Comparison of ENCODE assay signal across 8 cellular contexts in the genomic region with DNA sequence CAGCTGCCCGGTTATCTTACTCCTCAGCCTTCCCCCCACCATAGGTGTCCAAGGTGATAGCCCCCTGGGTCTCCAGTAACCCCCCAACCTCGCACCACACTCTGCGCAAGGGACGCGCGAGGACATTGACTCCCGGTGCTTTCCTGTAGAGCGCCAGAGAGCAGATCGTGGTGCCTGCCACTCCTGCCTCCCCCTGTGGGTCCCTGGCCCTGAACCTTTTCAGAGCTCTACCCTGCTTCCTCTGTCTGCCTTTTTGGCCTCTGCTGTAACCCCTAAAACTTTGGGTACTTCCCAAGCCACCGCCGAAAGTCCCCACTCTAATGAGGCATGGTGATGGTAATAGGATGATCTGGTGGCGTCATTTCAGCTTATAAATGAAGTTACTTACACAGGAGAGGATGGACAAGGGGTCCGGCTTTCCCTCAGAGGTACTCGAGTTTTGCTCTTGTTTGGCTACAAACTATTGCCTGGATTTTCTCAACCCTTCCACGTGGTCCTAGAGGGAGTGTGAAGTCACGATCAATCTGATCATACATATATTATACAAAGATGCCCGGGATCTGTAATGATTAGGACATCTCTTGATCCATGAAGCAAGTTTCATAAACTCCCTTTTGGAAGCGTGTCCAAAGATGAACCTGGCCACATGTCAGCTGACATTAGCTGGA. TPM values are rescaled to one million over a fixed set of nuclear protein-coding genes. Genes with fewer than 3 reads are reported as not detected.
A peak's percentile ranks its signal among the peaks of the same experiment; 100 is the strongest.
DNase-seq lines count a peak whose midpoint lies in the region; ATAC-seq and TF ChIP-seq lines count a peak whose summit lies in the region.

No MANE protein-coding gene starts in this region.

- H2AK5ac ChIP-seq in IMR-90 (ENCODE audit: low read depth, low read length) (peak overlapping the region; percentile 3), mesenchymal stem cell (ENCODE audit: low read length, severe bottlenecking) (no peak overlapping the region)

- peaks cover 8% of the 10 kb centered on the region for H3K4me1 ChIP-seq in IMR-90 (ENCODE audit: control insufficient read depth, insufficient read depth, low read length)
- peaks cover 11% of the 10 kb centered on the region for H3K4me1 ChIP-seq in mesenchymal stem cell (ENCODE audit: control insufficient read depth, insufficient read depth, low read depth, low read length)
- H3K4me1 ChIP-seq in testis, result peaks cover 12% of the 10 kb centered on the region

- H3K27ac ChIP-seq in IMR-90 (ENCODE audit: insufficient read depth, low read length) (peak overlapping the region; percentile 87), dorsolateral prefrontal cortex (peak overlapping the region in 56 of 59 donors; percentile 45 to 96 (median 87)), mesenchymal stem cell (ENCODE audit: low read length, poor library complexity, severe bottlenecking) (no peak overlapping the region), testis (peak overlapping the region; percentile 81 to 90)

- H2BK120ac ChIP-seq in IMR-90 (ENCODE audit: low read depth, low read length), result peak overlapping the region; percentile 95
- H2BK120ac ChIP-seq in mesenchymal stem cell (ENCODE audit: low read depth, low read length), result peak overlapping the region; percentile 96

- ATAC-seq in IMR-90 (ENCODE audit: low read depth) (no peak), GM21619 (IDR thresholded peaks at IDR 0.05; ENCODE audit: unreplicated experiment) (no peak), GM19467 (IDR thresholded peaks at IDR 0.05; ENCODE audit: unreplicated experiment) (no peak), HG02763 (IDR thresholded peaks at IDR 0.05; ENCODE audit: unreplicated experiment) (no peak)

- H3K36me3 ChIP-seq in IMR-90 (ENCODE audit: control insufficient read depth, insufficient read depth, low read length), result no peaks in the 10 kb centered on the region
- H3K36me3 ChIP-seq in mesenchymal stem cell (ENCODE audit: control insufficient read depth in 1 of 2, insufficient read depth in 2 of 2, low read depth in 1 of 2, low read length in 2 of 2), result peaks cover 0 to 1% of the 10 kb centered on the region in 2 experiments
- no peaks in the 10 kb centered on the region for H3K36me3 ChIP-seq in testis (ENCODE audit: low read depth, missing control alignments)

- H4K20me1 ChIP-seq in IMR-90 (ENCODE audit: insufficient read depth, low read length), result peaks cover 14% of the 10 kb centered on the region; the same call in 1 of the 2 replicates

- H2BK20ac ChIP-seq in IMR-90 (ENCODE audit: low read depth, low read length), result peak overlapping the region; percentile 54; the same call in 1 of the 2 replicates

- BruUV-seq in IMR-90 (replicated peaks; lab: Mats Ljungman, UMichigan), result no TSS peak

- CTCF ChIA-PET in IMR-90 (lab: Yijun Ruan, JAX), result interaction anchor here (0.6 kb wide), 1 partner anchor 711 kb away, joined by 5 read pairs; no protein-coding TSS in a partner anchor

- H3K27me3 ChIP-seq in IMR-90 (ENCODE audit: control insufficient read depth, insufficient read depth, low read length) (no peaks in the 10 kb centered on the region), dorsolateral prefrontal cortex (no peaks in the 10 kb centered on the region), mesenchymal stem cell (ENCODE audit: control insufficient read depth in 1 of 2, insufficient read depth in 1 of 2, low read length in 2 of 2) (no peaks in the 10 kb centered on the region), testis (no peaks in the 10 kb centered on the region)

- peak overlapping the region; percentile 96 for H2AFZ ChIP-seq in IMR-90 (replicated peaks; ENCODE audit: low read length, poor library complexity)
- peak overlapping the region; percentile 53 for H2AFZ ChIP-seq in mesenchymal stem cell (ENCODE audit: low read depth, low read length)

- H3K4me2 ChIP-seq in IMR-90 (ENCODE audit: low read depth, low read length) (peak overlapping the region; percentile 84), mesenchymal stem cell (ENCODE audit: low read length, poor library complexity, severe bottlenecking) (peak overlapping the region; percentile 97)

- peak overlapping the region; percentile 57 for H3K14ac ChIP-seq in IMR-90 (replicated peaks; ENCODE audit: low read depth, low read length)
- H3K14ac ChIP-seq in mesenchymal stem cell (ENCODE audit: low read length in 2 of 2), result peak overlapping the region in 1 of 2 experiments; percentile 98

- H3K4me3 ChIP-seq in IMR-90 (ENCODE audit: insufficient read depth, low read depth, low read length) (peak overlapping the region; percentile 66), dorsolateral prefrontal cortex (peak overlapping the region; percentile 58 to 95 (median 78)), mesenchymal stem cell (ENCODE audit: insufficient read depth in 1 of 2, low read depth in 1 of 2, low read length in 2 of 2) (peak overlapping the region; percentile 81 to 92), testis (peak overlapping the region; percentile 61 to 78)

- H3K18ac ChIP-seq in IMR-90 (ENCODE audit: low read depth, low read length), result peak overlapping the region; percentile 85
- H3K18ac ChIP-seq in mesenchymal stem cell (ENCODE audit: low read depth in 1 of 2, low read length in 2 of 2), result peak overlapping the region; percentile 99 to 100

- POLR2A ChIA-PET in IMR-90 (lab: Charles Lee; ENCODE audit: unreplicated experiment), result interaction anchor here (0.5 kb wide), 1 partner anchor 1029 kb away, joined by 3 read pairs; no protein-coding TSS in a partner anchor

- peak overlapping the region; percentile 77 for H4K91ac ChIP-seq in IMR-90 (ENCODE audit: insufficient read depth, low read depth, low read length)
- peak overlapping the region; percentile 93 for H4K91ac ChIP-seq in mesenchymal stem cell (ENCODE audit: low read length)

- peak overlapping the region; percentile 96 for H3K23ac ChIP-seq in IMR-90 (ENCODE audit: low read depth, low read length)
- peak overlapping the region in 1 of 2 experiments; percentile 91 for H3K23ac ChIP-seq in mesenchymal stem cell (ENCODE audit: low read length in 2 of 2)

- H3K56ac ChIP-seq in IMR-90 (ENCODE audit: extremely low read depth, insufficient read depth, low read length), result peak overlapping the region; percentile 68

- H3K9me1 ChIP-seq in IMR-90 (ENCODE audit: insufficient read depth, low read length), result peaks cover 4% of the 10 kb centered on the region; the same call in 1 of the 2 replicates

- peak overlapping the region; percentile 35; the same call in 2 of the 3 replicates for H2BK15ac ChIP-seq in IMR-90 (ENCODE audit: low read depth, low read length)
- H2BK15ac ChIP-seq in mesenchymal stem cell (ENCODE audit: low read depth, poor library complexity, severe bottlenecking), result no peak overlapping the region

- H3K4ac ChIP-seq in IMR-90 (ENCODE audit: low read depth, low read length) (peak overlapping the region; percentile 91), mesenchymal stem cell (ENCODE audit: low read depth in 1 of 2, low read length in 2 of 2) (peak overlapping the region; percentile 90 to 99)

- dilution Hi-C loops in IMR-90 (cut with HindIII; ENCODE audit: low sequenced_read_pairs, unreplicated experiment), result no loop called here

- TF ChIP-seq CTCF in IMR-90 (conservative IDR thresholded peaks at IDR 0.05; ENCODE audit: low read depth, low read length) (no peak), dorsolateral prefrontal cortex (IDR thresholded peaks at IDR 0.05 in 54 of 56, conservative IDR thresholded peaks at IDR 0.05 in 2 of 56; ENCODE audit: low read depth in 1 of 56, partially characterized antibody in 56 of 56) (no peak), testis (IDR thresholded peaks at IDR 0.05) (no peak)

- peak overlapping the region; percentile 70 to 90 for H2BK12ac ChIP-seq in mesenchymal stem cell (ENCODE audit: low read length in 2 of 2)

- H4K5ac ChIP-seq in IMR-90 (ENCODE audit: low read depth, low read length), result peak overlapping the region; percentile 76

- WGBS in IMR-90 (ENCODE audit: extremely low coverage in 2 of 2, insufficient read length in 1 of 2), 2 experiments, result 7% methylated on average over 3 of the region's 18 CpGs; no CpG with 5 or more reads in 1 of the 2 experiments
- WGBS in mesenchymal stem cell, result 8% methylated on average over 16 of the region's 18 CpGs
- 9 to 12% methylated on average over 16 to 18 of the region's 18 CpGs for WGBS in testis, 2 donors

- TF ChIP-seq RAD21 in IMR-90 (IDR thresholded peaks at IDR 0.05; ENCODE audit: low read length), result no peak; the same call in 1 of the 2 replicates

- H2BK5ac ChIP-seq in IMR-90 (ENCODE audit: low read depth, low read length, poor library complexity, severe bottlenecking) (peak overlapping the region; percentile 89), mesenchymal stem cell (ENCODE audit: low read depth, low read length, poor library complexity, severe bottlenecking) (peak overlapping the region; percentile 69)

- H2AK9ac ChIP-seq in IMR-90 (replicated peaks; ENCODE audit: low read depth, low read length, poor library complexity), result peak overlapping the region; percentile 81

- H3K79me1 ChIP-seq in IMR-90 (ENCODE audit: low read depth in 1 of 2, low read length in 2 of 2), result peaks cover 10 to 24% of the 10 kb centered on the region in 2 experiments
- peaks cover 9% of the 10 kb centered on the region for H3K79me1 ChIP-seq in mesenchymal stem cell (replicated peaks; ENCODE audit: low read length, poor library complexity, severe bottlenecking)

- in situ Hi-C loops in IMR-90 (cut with MboI; ENCODE audit: low sequenced_read_pairs), result loop anchor here (5.0 to 25.0 kb wide), 4 partner anchors 687 to 1762 kb away; no protein-coding TSS in a partner anchor

- H3K9me3 ChIP-seq in IMR-90 (ENCODE audit: control insufficient read depth, insufficient read depth, low read length) (no peaks in the 10 kb centered on the region), mesenchymal stem cell (ENCODE audit: control insufficient read depth, low read length) (no peaks in the 10 kb centered on the region), testis (no peaks in the 10 kb centered on the region)

- no peak for TF ChIP-seq POLR2A in IMR-90 (IDR thresholded peaks at IDR 0.05; ENCODE audit: low read depth, low read length)
- TF ChIP-seq POLR2A in testis (IDR thresholded peaks at IDR 0.05), result no peak

- peak overlapping the region; percentile 91 for H3K9ac ChIP-seq in IMR-90 (ENCODE audit: low read depth, low read length)
- H3K9ac ChIP-seq in mesenchymal stem cell (ENCODE audit: low read length), result peak overlapping the region; percentile 93

- peak; percentile 19 for DNase-seq in IMR-90
- DNase-seq in dorsolateral prefrontal cortex, result no peak
- DNase-seq in mesenchymal stem cell, result peak; percentile 48
- DNase-seq in testis, result peak; percentile 16
- no peak for DNase-seq in NCI-H128 (lab: John Stamatoyannopoulos, UW; ENCODE audit: unreplicated experiment)

- intact Hi-C loops in IMR-90 (cut with micrococcal nuclease), result loop anchor here (1.0 to 10.0 kb wide), 14 partner anchors 188 to 1146 kb away; no protein-coding TSS in a partner anchor
- intact Hi-C loops in dorsolateral prefrontal cortex (cut with DNase I), result loop anchor here in 1 of 2 donors (5.0 to 10.0 kb wide), 3 partner anchors 1029 to 1191 kb away; no protein-coding TSS in a partner anchor
- intact Hi-C loops in testis (cut with DNase I; ENCODE audit: low total_unique reads), result no loop called here

- H4K8ac ChIP-seq in IMR-90 (ENCODE audit: low read depth in 2 of 2, low read length in 2 of 2) (peak overlapping the region; percentile 86 to 92), mesenchymal stem cell (ENCODE audit: low read length) (peak overlapping the region; percentile 95)

RNA-seq across cellular contexts. Expression of a gene that starts 2.1 kb away (rescaled TPM):
- total RNA-seq in IMR-90 (2012; rRNA removed) (395 and 601 TPM in 2 replicates), dorsolateral prefrontal cortex (10 to 100 TPM; 45.2 to 85.9 (median 65.3) TPM), testis (10 to 100 TPM; 24.0 to 32.8 TPM)
- polyA plus RNA-seq in IMR-90 (2012; rRNA removed) (235 and 266 TPM in 2 replicates), testis (ENCODE audit: insufficient read depth, low read depth, low replicate concordance) (32.5 TPM)
- 335 and 358 TPM in 2 replicates for polyA plus RNA-seq in IMR-90 (2012; cell fraction: cytosol; rRNA removed)
- 145 and 223 TPM in 2 replicates for polyA plus RNA-seq in IMR-90 (2012; cell fraction: nucleus; rRNA removed; ENCODE audit: low replicate concordance)
- polyA plus RNA-seq in mesenchymal stem cell (2013, experiment 1 of 2), result 237 TPM
- polyA plus RNA-seq in mesenchymal stem cell (2013, experiment 2 of 2), result 227 TPM

Comparison
In these comparisons a context has a peak if more than half of its experiments do, and no peak if none do; other contexts are left out.
1. DNase-seq: peak in IMR-90 (single experiment), mesenchymal stem cell (single experiment) and testis (single experiment); none in dorsolateral prefrontal cortex (0 of 10) and NCI-H128 (single experiment).
2. Peak in every context shown above with its lines, with median percentiles within 50 percentile points of each other: H3K4me3 ChIP-seq.